12 cellular contexts compared by ENCODE assay signal in genomic region chr10:62022830-62023229, GRCh38.
DNase-seq lines count a peak whose midpoint lies in the region; ATAC-seq and TF ChIP-seq lines count a peak whose summit lies in the region.
"Had no signal": no experiment of that assay in that cellular context is flagged by ENCODE, and none has a peak within 500 bp of the region (broad histone marks: within the 10 kb centered on the region; RNA-seq: fewer than 3 reads in every experiment).

No MANE protein-coding gene starts in this region.

- peaks cover 26 to 89% (median 56%) of the 10 kb centered on the region in 6 donors for H3K4me1 ChIP-seq in spleen

- DNase-seq in activated CD8-positive, alpha-beta memory T cell treated with anti-CD3 and anti-CD28 coated beads, Interleukin-2, amount 10 ng/mL, durations not matched to agents 7 days and 5 days = no peak
- DNase-seq in activated CD8-positive, alpha-beta memory T cell treated with anti-CD3 and anti-CD28 coated beads for 24 hours = no peak
- DNase-seq in central memory CD8-positive, alpha-beta T cell (ENCODE audit: low spot score in 2 of 2) = no peak
- DNase-seq in spleen (no peak), kidney tubule cell (ENCODE audit: low spot score) (no peak), LoVo (ENCODE audit: low spot score) (no peak)
- DNase-seq: midbrain, MV-4-11, NCI-H82, RPMI8226 had no signal

- no peak overlapping the region for H3K4me3 Mint-ChIP-seq in activated CD8-positive, alpha-beta memory T cell treated with anti-CD3 and anti-CD28 coated beads, Interleukin-2, amount 10 ng/mL, durations not matched to agents 7 days and 5 days
- H3K4me3 Mint-ChIP-seq in IgD-negative memory B cell = peak overlapping the region; percentile 0 to 75 (median 68)
- no peak overlapping the region for H3K4me3 Mint-ChIP-seq in central memory CD8-positive, alpha-beta T cell

- no peak for TF ChIP-seq CTCF in spleen (IDR thresholded peaks at IDR 0.05 in 8 of 11, conservative IDR thresholded peaks at IDR 0.05 in 3 of 11)

- TF ChIP-seq POLR2A in spleen (IDR thresholded peaks at IDR 0.05) = no peak

- CTCF ChIA-PET in activated CD8-positive, alpha-beta memory T cell treated with anti-CD3 and anti-CD28 coated beads, Interleukin-2, amount 10 ng/mL, durations not matched to agents 7 days and 5 days (lab: Charles Lee) = interaction anchor here (1.2 to 1.7 kb wide), 5 partner anchors 16 to 127 kb away, joined by 3 to 7 read pairs (median 4); no protein-coding TSS in a partner anchor

- H3K9me3 ChIP-seq in spleen = no peaks in the 10 kb centered on the region

- H3K27me3 ChIP-seq in spleen (replicated peaks in 1 of 7) = no peaks in the 10 kb centered on the region

- 75 to 89% (median 80%) methylated on average over 6 of the region's 6 CpGs for WGBS in spleen, 5 donors

- H3K27me3 Mint-ChIP-seq in activated CD8-positive, alpha-beta memory T cell treated with anti-CD3 and anti-CD28 coated beads, Interleukin-2, amount 10 ng/mL, durations not matched to agents 7 days and 5 days = no peaks in the 10 kb centered on the region
- no peaks in the 10 kb centered on the region for H3K27me3 Mint-ChIP-seq in IgD-negative memory B cell
- H3K27me3 Mint-ChIP-seq in central memory CD8-positive, alpha-beta T cell = no peaks in the 10 kb centered on the region

- H3K27ac ChIP-seq in spleen = peak overlapping the region in 6 of 8 donors; percentile 84 to 90 (median 87)

- no peaks in the 10 kb centered on the region for H3K36me3 ChIP-seq in spleen

- peaks cover 2% of the 10 kb centered on the region for H3K9me3 Mint-ChIP-seq in activated CD8-positive, alpha-beta memory T cell treated with anti-CD3 and anti-CD28 coated beads, Interleukin-2, amount 10 ng/mL, durations not matched to agents 7 days and 5 days (ENCODE audit: low read depth)
- peaks cover 0 to 4% (median 2%) of the 10 kb centered on the region in 3 donors for H3K9me3 Mint-ChIP-seq in IgD-negative memory B cell
- H3K9me3 Mint-ChIP-seq in central memory CD8-positive, alpha-beta T cell = no peaks in the 10 kb centered on the region

- intact Hi-C loops in spleen (cut with DNase I; ENCODE audit: low total_unique reads) = no loop called here

- no peak overlapping the region for H3K4me3 ChIP-seq in spleen

- H3K4me1 Mint-ChIP-seq in activated CD8-positive, alpha-beta memory T cell treated with anti-CD3 and anti-CD28 coated beads, Interleukin-2, amount 10 ng/mL, durations not matched to agents 7 days and 5 days = peaks cover 61% of the 10 kb centered on the region
- H3K4me1 Mint-ChIP-seq in IgD-negative memory B cell = peaks cover 69 to 86% (median 71%) of the 10 kb centered on the region in 3 donors
- H3K4me1 Mint-ChIP-seq in central memory CD8-positive, alpha-beta T cell = peaks cover 64% of the 10 kb centered on the region

- H3K27ac Mint-ChIP-seq in activated CD8-positive, alpha-beta memory T cell treated with anti-CD3 and anti-CD28 coated beads, Interleukin-2, amount 10 ng/mL, durations not matched to agents 7 days and 5 days = peak overlapping the region; percentile 11
- H3K27ac Mint-ChIP-seq in IgD-negative memory B cell = peak overlapping the region; percentile 94 to 99 (median 97)
- H3K27ac Mint-ChIP-seq in central memory CD8-positive, alpha-beta T cell (ENCODE audit: low read depth) = peak overlapping the region; percentile 4

- H3K36me3 Mint-ChIP-seq in activated CD8-positive, alpha-beta memory T cell treated with anti-CD3 and anti-CD28 coated beads, Interleukin-2, amount 10 ng/mL, durations not matched to agents 7 days and 5 days = peaks cover 48% of the 10 kb centered on the region
- H3K36me3 Mint-ChIP-seq in IgD-negative memory B cell = peaks cover 20% of the 10 kb centered on the region
- H3K36me3 Mint-ChIP-seq in central memory CD8-positive, alpha-beta T cell (ENCODE audit: insufficient read depth) = no peaks in the 10 kb centered on the region

- peak; percentile 44 for ATAC-seq in activated CD8-positive, alpha-beta memory T cell treated with anti-CD3 and anti-CD28 coated beads, Interleukin-2, amount 10 ng/mL, durations not matched to agents 7 days and 5 days
- ATAC-seq in central memory CD8-positive, alpha-beta T cell (replicated peaks; ENCODE audit: extremely low read depth, poor library complexity, severe bottlenecking) = no peak
- no peak for ATAC-seq in HG02884 (IDR thresholded peaks at IDR 0.05; ENCODE audit: unreplicated experiment)

Comparison
In these comparisons a context has a peak if more than half of its experiments do, and no peak if none do; other contexts are left out.
1. H3K27ac Mint-ChIP-seq: peak in every context shown above with its lines; median percentile 97 in IgD-negative memory B cell; 11 in activated CD8-positive, alpha-beta memory T cell treated with anti-CD3 and anti-CD28 coated beads, Interleukin-2, amount 10 ng/mL, durations not matched to agents 7 days and 5 days; 4 in central memory CD8-positive, alpha-beta T cell.
2. H3K4me3 Mint-ChIP-seq: peak in IgD-negative memory B cell (4 of 4); none in activated CD8-positive, alpha-beta memory T cell treated with anti-CD3 and anti-CD28 coated beads, Interleukin-2, amount 10 ng/mL, durations not matched to agents 7 days and 5 days (single experiment) and central memory CD8-positive, alpha-beta T cell (single experiment).